ENCODE assay signal across 21 cellular contexts in genomic region chr12:27513155-27513824, GRCh38.
DNase-seq lines count a peak whose midpoint lies in the region; ATAC-seq, FAIRE-seq and TF ChIP-seq lines count a peak whose summit lies in the region.
"Had no signal": no experiment of that assay in that cellular context is flagged by ENCODE, and none has a peak within 500 bp of the region (broad histone marks: within the 10 kb centered on the region; RNA-seq: fewer than 3 reads in every experiment).

No MANE protein-coding gene starts in this region.

- H3K27me3 ChIP-seq in BLaER1 treated with 17β-estradiol and CSF1 and Interleukin-3, amounts not matched to agents 10 nM and 100 nM = no peaks in the 10 kb centered on the region
- H3K27me3 ChIP-seq: SJSA1 had no signal

- no peaks in the 10 kb centered on the region for H3K9me3 Mint-ChIP-seq in nephron
- H3K9me3 Mint-ChIP-seq: CD4-positive, alpha-beta memory T cell had no signal

- H4K20me1 ChIP-seq in BLaER1 treated with 17β-estradiol and CSF1 and Interleukin-3, amounts not matched to agents 10 nM and 100 nM = no peaks in the 10 kb centered on the region

- H3K36me3 Mint-ChIP-seq in nephron (ENCODE audit: low read depth) = no peaks in the 10 kb centered on the region
- H3K36me3 Mint-ChIP-seq: CD4-positive, alpha-beta memory T cell had no signal

- peak overlapping the region in 2 of 11 experiments; percentile 11 to 15; a peak in 1 of 22 replicates for H3K9ac ChIP-seq in BLaER1 treated with 17β-estradiol and CSF1 and Interleukin-3, amounts not matched to agents 10 nM and 100 nM

- no peak for ATAC-seq in GM18517 (IDR thresholded peaks at IDR 0.05; ENCODE audit: unreplicated experiment)
- ATAC-seq: Panc1 had no signal

- FAIRE-seq in HTR-8/SVneo (lab: Jason Lieb, UNC) = peak; percentile 81

- H3K9me3 ChIP-seq in BLaER1 treated with 17β-estradiol and CSF1 and Interleukin-3, amounts not matched to agents 10 nM and 100 nM (replicated peaks in 1 of 11) = no peaks in the 10 kb centered on the region
- H3K9me3 ChIP-seq: SJSA1 had no signal

- no peaks in the 10 kb centered on the region for H3K36me3 ChIP-seq in BLaER1 treated with 17β-estradiol and CSF1 and Interleukin-3, amounts not matched to agents 10 nM and 100 nM
- H3K36me3 ChIP-seq: SJSA1 had no signal

- H3K4me1 Mint-ChIP-seq in nephron = peaks cover 58% of the 10 kb centered on the region
- H3K4me1 Mint-ChIP-seq: CD4-positive, alpha-beta memory T cell had no signal

- TF ChIP-seq CTCF in nephron (IDR thresholded peaks at IDR 0.05; ENCODE audit: unreplicated experiment in 3 of 3) = no peak

- H3K4me3 Mint-ChIP-seq in nephron = no peak overlapping the region
- H3K4me3 Mint-ChIP-seq: CD4-positive, alpha-beta memory T cell had no signal

- no peak for DNase-seq in HTR-8/SVneo (ENCODE audit: insufficient read length, low spot score)
- DNase-seq in astrocyte of the hippocampus (ENCODE audit: low read depth, low spot score) = peak; percentile 27
- no peak for DNase-seq in NCI-H2029 (lab: John Stamatoyannopoulos, UW)
- no peak for DNase-seq in NCI-H226
- DNase-seq: Calu3; CD4-positive, alpha-beta memory T cell; DMS53; GF-D8; MM.1S; NCI-H1048; NCI-H1417 treated with DMSO at 0.1 percent for 48 hours; NCI-H187; NCI-H2227 treated with DMSO at 0.1 percent for 48 hours; NCI-H510A treated with DMSO at 0.1 percent for 48 hours; NCI-H774; NK-92 treated with Interleukin-12 subunit alpha and Interleukin-12 subunit beta, amount 100 ng/mL, for 24 hours had no signal

- peak overlapping the region in 4 of 11 experiments; percentile 67 to 70 (median 68); a peak in 8 of 22 replicates for H3K27ac ChIP-seq in BLaER1 treated with 17β-estradiol and CSF1 and Interleukin-3, amounts not matched to agents 10 nM and 100 nM
- H3K27ac ChIP-seq: SJSA1 had no signal

- peak overlapping the region; percentile 72 to 81 (median 80) for H3K27ac Mint-ChIP-seq in nephron
- H3K27ac Mint-ChIP-seq: CD4-positive, alpha-beta memory T cell had no signal

- peak overlapping the region in 8 of 11 experiments; percentile 41 to 70 (median 62); a peak in 17 of 22 replicates for H3K4me2 ChIP-seq in BLaER1 treated with 17β-estradiol and CSF1 and Interleukin-3, amounts not matched to agents 10 nM and 100 nM

- peaks cover 0 to 28% (median 23%) of the 10 kb centered on the region in 10 experiments; a peak in 16 of 20 replicates for H3K4me1 ChIP-seq in BLaER1 treated with 17β-estradiol and CSF1 and Interleukin-3, amounts not matched to agents 10 nM and 100 nM

- no peaks in the 10 kb centered on the region for H3K27me3 Mint-ChIP-seq in nephron (ENCODE audit: low read depth)

- peak overlapping the region in 1 of 10 experiments; percentile 3; a peak in 1 of 20 replicates for H3K4me3 ChIP-seq in BLaER1 treated with 17β-estradiol and CSF1 and Interleukin-3, amounts not matched to agents 10 nM and 100 nM
- H3K4me3 ChIP-seq: SJSA1 had no signal
